7 cellular contexts compared by ENCODE assay signal in the genomic region with DNA sequence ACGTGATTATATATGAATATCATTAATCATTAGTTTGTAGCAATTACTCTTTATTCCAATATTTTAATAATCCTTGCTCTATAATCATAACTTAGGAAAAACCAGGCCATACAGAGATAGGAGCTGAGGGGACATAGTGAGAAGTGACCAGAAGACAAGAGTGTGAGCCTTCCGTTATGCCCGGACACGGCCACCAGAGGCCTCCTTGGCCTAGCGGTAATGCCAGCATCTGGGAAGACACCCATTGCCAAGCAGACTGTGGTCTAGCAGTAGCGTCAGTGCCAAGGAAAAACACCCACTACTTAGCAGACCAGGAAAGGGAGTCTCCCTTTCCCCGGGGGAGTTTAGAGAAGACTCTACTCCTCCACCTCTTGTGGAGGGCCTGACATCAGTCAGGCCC.
DNase-seq lines count a peak whose midpoint lies in the region; ATAC-seq and TF ChIP-seq lines count a peak whose summit lies in the region.
"Not testable (repeated sequence)": the region's sequence is repeated elsewhere in the genome, so short reads cannot be mapped to it uniquely, and the experiment has no call there.

No MANE protein-coding gene starts in this region.

- peak overlapping the region; percentile 99 for H3K27ac ChIP-seq in Karpas-422 (ENCODE audit: low read length)
- not testable (repeated sequence) for H3K27ac ChIP-seq in OCI-LY3 (ENCODE audit: low read length); WERI-Rb-1; endodermal cell (ENCODE audit: low read depth, low read length)

- H3K4me2 ChIP-seq in Karpas-422 (ENCODE audit: low read depth, low read length, poor library complexity, severe bottlenecking); OCI-LY3 (ENCODE audit: low read length): not testable (repeated sequence)

- H3K4me3 ChIP-seq in Karpas-422 (ENCODE audit: low read length); OCI-LY3 (ENCODE audit: low read length); WERI-Rb-1 (ENCODE audit: low read depth, low read length); endodermal cell (ENCODE audit: low read length): not testable (repeated sequence)

- H3K4me1 ChIP-seq in Karpas-422 (ENCODE audit: low read length), result peaks cover 61% of the 10 kb centered on the region
- H3K4me1 ChIP-seq in OCI-LY3 (ENCODE audit: low read length), result peaks cover 15% of the 10 kb centered on the region
- not testable (repeated sequence) for H3K4me1 ChIP-seq in endodermal cell (ENCODE audit: control insufficient read depth, insufficient read depth, low read length)

- peaks cover 25% of the 10 kb centered on the region for H3K9me3 Mint-ChIP-seq in endodermal cell
- H3K9me3 Mint-ChIP-seq in stimulated activated memory B cell treated with anti-CD40 and anti-IgM and Interleukin-4, amounts not matched to agents 10 μg/mL and 1 μg/mL and 100 μg/mL, for 72 hours, result not testable (repeated sequence)

- H3K27me3 ChIP-seq in Karpas-422 (ENCODE audit: low read length); OCI-LY3 (ENCODE audit: low read depth, low read length); WERI-Rb-1 (ENCODE audit: insufficient read depth, low read depth, severe bottlenecking); endodermal cell (ENCODE audit: control insufficient read depth, insufficient read depth, low read length, poor library complexity, severe bottlenecking): not testable (repeated sequence)

- not testable (repeated sequence) for H3K27ac Mint-ChIP-seq in endodermal cell
- peak overlapping the region; percentile 69 for H3K27ac Mint-ChIP-seq in stimulated activated memory B cell treated with anti-CD40 and anti-IgM and Interleukin-4, amounts not matched to agents 10 μg/mL and 1 μg/mL and 100 μg/mL, for 72 hours

- 0 out of 2 replicates have a peak, but pooled peaks have one; percentile 5 for TF ChIP-seq CTCF in GM12874 (IDR thresholded peaks at IDR 0.05; ENCODE audit: insufficient read depth, low read depth, low read length)
- TF ChIP-seq CTCF in OCI-LY3 (IDR thresholded peaks at IDR 0.05; ENCODE audit: low read depth, low read length), result 0 out of 2 replicates have a peak, but pooled peaks have one; percentile 6
- TF ChIP-seq CTCF in WERI-Rb-1 (IDR thresholded peaks at IDR 0.05; ENCODE audit: low read depth, low read length), result peak; percentile 33; the same call in 1 of the 2 replicates
- peak; percentile 57 for TF ChIP-seq CTCF in endodermal cell (conservative IDR thresholded peaks at IDR 0.05)

- not testable (repeated sequence) for H3K4me3 Mint-ChIP-seq in endodermal cell; stimulated activated memory B cell treated with anti-CD40 and anti-IgM and Interleukin-4, amounts not matched to agents 10 μg/mL and 1 μg/mL and 100 μg/mL, for 72 hours

- not testable (repeated sequence) for H3K79me2 ChIP-seq in Karpas-422 (ENCODE audit: low read length); OCI-LY3 (ENCODE audit: low read length)

- H3K9me2 ChIP-seq in Karpas-422 (replicated peaks; ENCODE audit: insufficient read depth, low read length), result not testable (repeated sequence)

- not testable (repeated sequence) for H2AFZ ChIP-seq in Karpas-422 (ENCODE audit: low read length); OCI-LY3 (ENCODE audit: low read depth, low read length)

- H3K9ac ChIP-seq in Karpas-422 (ENCODE audit: low read length), result peak overlapping the region; percentile 29; the same call in 1 of the 2 replicates
- H3K9ac ChIP-seq in OCI-LY3 (ENCODE audit: low read length); endodermal cell (ENCODE audit: extremely low read depth, low read length, poor library complexity, severe bottlenecking): not testable (repeated sequence)

- H3K36me3 Mint-ChIP-seq in endodermal cell (ENCODE audit: low read depth), result peaks cover 15% of the 10 kb centered on the region
- not testable (repeated sequence) for H3K36me3 Mint-ChIP-seq in stimulated activated memory B cell treated with anti-CD40 and anti-IgM and Interleukin-4, amounts not matched to agents 10 μg/mL and 1 μg/mL and 100 μg/mL, for 72 hours

- not testable (repeated sequence) for H3K27me3 Mint-ChIP-seq in endodermal cell (ENCODE audit: insufficient read depth); stimulated activated memory B cell treated with anti-CD40 and anti-IgM and Interleukin-4, amounts not matched to agents 10 μg/mL and 1 μg/mL and 100 μg/mL, for 72 hours

- not testable (repeated sequence) for ATAC-seq in stimulated activated memory B cell treated with anti-CD40 and anti-IgM and Interleukin-4, amounts not matched to agents 10 μg/mL and 1 μg/mL and 100 μg/mL, for 72 hours

- H3K9me3 ChIP-seq in Karpas-422 (ENCODE audit: low read length); OCI-LY3 (ENCODE audit: insufficient read depth, low read length); WERI-Rb-1 (ENCODE audit: severe bottlenecking): not testable (repeated sequence)
- peaks cover 28% of the 10 kb centered on the region for H3K9me3 ChIP-seq in endodermal cell (ENCODE audit: control insufficient read depth, low read length)

- H4K20me1 ChIP-seq in Karpas-422 (ENCODE audit: insufficient read depth, low read depth, low read length); OCI-LY3 (ENCODE audit: insufficient read depth, low read length): not testable (repeated sequence)

- DNase-seq in DMS53 (lab: John Stamatoyannopoulos, UW), result peak; percentile 19
- peak; percentile 61 for DNase-seq in Karpas-422
- DNase-seq in WERI-Rb-1, result peak; percentile 17
- DNase-seq in endodermal cell, result peak; percentile 75

- not testable (repeated sequence) for H3K36me3 ChIP-seq in Karpas-422 (ENCODE audit: insufficient read depth, low read length); OCI-LY3 (replicated peaks; ENCODE audit: low read depth, low read length); WERI-Rb-1; endodermal cell (ENCODE audit: control insufficient read depth, insufficient read depth, low read length)

- peaks cover 15% of the 10 kb centered on the region for H3K4me1 Mint-ChIP-seq in endodermal cell
- H3K4me1 Mint-ChIP-seq in stimulated activated memory B cell treated with anti-CD40 and anti-IgM and Interleukin-4, amounts not matched to agents 10 μg/mL and 1 μg/mL and 100 μg/mL, for 72 hours, result peaks cover 34% of the 10 kb centered on the region

- WGBS in endodermal cell (ENCODE audit: insufficient coverage in 1 of 2, insufficient read length in 1 of 2), 2 experiments, result 95% methylated on average over 6 of the region's 7 CpGs; no CpG with 5 or more reads in 1 of the 2 experiments

Comparison
In these comparisons a context has a peak if more than half of its experiments do, and no peak if none do; other contexts are left out.
1. DNase-seq: peak in every context shown above with its lines; median percentile 75 in endodermal cell; 61 in Karpas-422; 19 in DMS53; 17 in WERI-Rb-1.
2. CTCF ChIP-seq: peak in every context shown above with its lines; median percentile 57 in endodermal cell; 33 in WERI-Rb-1; 6 in OCI-LY3; 5 in GM12874.